Comparison of ENCODE assay signal across 22 cellular contexts in the genomic region with DNA sequence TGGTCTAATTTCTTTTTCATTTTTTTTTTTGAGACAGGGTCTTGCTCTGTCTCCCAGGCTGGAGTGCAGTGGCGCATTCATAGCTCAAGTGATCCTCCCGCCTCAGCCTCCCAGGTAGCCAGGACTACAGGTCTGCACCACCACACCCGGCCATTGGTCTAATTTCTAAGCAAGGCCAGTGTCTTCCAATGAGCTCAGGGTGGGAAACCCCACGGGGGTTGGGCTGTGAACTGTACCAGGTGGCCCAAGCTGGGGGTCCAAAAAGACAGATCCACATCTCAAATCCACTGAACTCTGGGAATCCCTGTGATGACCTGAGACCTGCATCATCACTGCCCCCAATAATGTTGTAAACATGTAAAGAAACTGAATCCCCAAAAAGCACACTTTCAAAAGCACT.
"Had no signal": no experiment of that assay in that cellular context is flagged by ENCODE, and none has a peak within 500 bp of the region (broad histone marks: within the 10 kb centered on the region; RNA-seq: fewer than 3 reads in every experiment).

No MANE protein-coding gene starts in this region.

- H3K4me1 Mint-ChIP-seq: natural killer cell had no signal

- H3K27me3 ChIP-seq: esophagus muscularis mucosa, neutrophil, pancreas, right atrium auricular region, sigmoid colon, tibial nerve, upper lobe of right lung, uterus had no signal

- H3K27ac ChIP-seq: epithelial cell of prostate, esophagus muscularis mucosa, neutrophil, pancreas, right atrium auricular region, sigmoid colon, thoracic aorta, upper lobe of right lung, uterus had no signal

- DNase-seq: central memory CD4-positive, alpha-beta T cell; effector CD8-positive, alpha-beta T cell; endodermal cell; head of caudate nucleus; mesenchymal stem cell; midbrain; natural killer cell; sigmoid colon; stimulated activated CD4-positive, alpha-beta T cell treated with anti-CD3 and anti-CD28 coated beads, Interleukin-4, amount 100 ng/mL, for 4 hours; stimulated activated naive CD8-positive, alpha-beta T cell treated with anti-CD3 and anti-CD28 coated beads, Interleukin-15, Interleukin-2, amounts not matched to agents 100 U/mL and 50 U/mL, for 24 hours; upper lobe of right lung; uterus had no signal

- ATAC-seq: natural killer cell; stimulated activated memory B cell treated with anti-CD40 and anti-IgM and Interleukin-4, amounts not matched to agents 10 μg/mL and 1 μg/mL and 100 μg/mL, for 72 hours; stimulated activated naive CD8-positive, alpha-beta T cell treated with anti-CD3 and anti-CD28 coated beads, Interleukin-15, Interleukin-2, amounts not matched to agents 100 U/mL and 50 U/mL, for 24 hours; upper lobe of right lung had no signal

- H3K27ac Mint-ChIP-seq: endodermal cell, natural killer cell, progenitor cell of endocrine pancreas had no signal

- H3K4me3 ChIP-seq: esophagus muscularis mucosa, lung, pancreas, right atrium auricular region, sigmoid colon, thoracic aorta, tibial nerve, upper lobe of right lung, uterus had no signal

- H3K9me3 ChIP-seq: esophagus muscularis mucosa, neutrophil, pancreas, right atrium auricular region, sigmoid colon, thoracic aorta, tibial nerve, upper lobe of right lung, uterus had no signal

- H3K9me3 Mint-ChIP-seq: endodermal cell; natural killer cell; stimulated activated memory B cell treated with anti-CD40 and anti-IgM and Interleukin-4, amounts not matched to agents 10 μg/mL and 1 μg/mL and 100 μg/mL, for 72 hours had no signal

- H3K36me3 ChIP-seq: esophagus muscularis mucosa, neutrophil, pancreas, right atrium auricular region, sigmoid colon, thoracic aorta, tibial nerve, upper lobe of right lung, uterus had no signal

- H3K4me3 Mint-ChIP-seq: endodermal cell; natural killer cell; stimulated activated memory B cell treated with anti-CD40 and anti-IgM and Interleukin-4, amounts not matched to agents 10 μg/mL and 1 μg/mL and 100 μg/mL, for 72 hours had no signal

- H3K36me3 Mint-ChIP-seq: natural killer cell had no signal

- H3K27me3 Mint-ChIP-seq: progenitor cell of endocrine pancreas; stimulated activated memory B cell treated with anti-CD40 and anti-IgM and Interleukin-4, amounts not matched to agents 10 μg/mL and 1 μg/mL and 100 μg/mL, for 72 hours had no signal
